15 cellular contexts compared by ENCODE assay signal in genomic region chr14:95039259-95039992, GRCh38.
"Had no signal": no experiment of that assay in that cellular context is flagged by ENCODE, and none has a peak within 500 bp of the region (broad histone marks: within the 10 kb centered on the region; RNA-seq: fewer than 3 reads in every experiment).

No MANE protein-coding gene starts in this region.

- H3K36me3 ChIP-seq: ascending aorta, breast epithelium, left lung, transverse colon had no signal

- ATAC-seq: activated T-helper 17 cell treated with anti-CD3 and anti-CD28 coated beads, Interleukin-2, amount 50 U/mL, for 72 hours; left lung; mucosa of descending colon; naive thymus-derived CD4-positive, alpha-beta T cell had no signal

- H3K4me2 ChIP-seq: hepatocyte had no signal

- H2AFZ ChIP-seq: hepatocyte, parathyroid adenoma had no signal

- H3K4me3 Mint-ChIP-seq: activated naive CD4-positive, alpha-beta T cell treated with anti-CD3 and anti-CD28 coated beads, Interleukin-2, amount 10 ng/mL, durations not matched to agents 7 days and 5 days; activated T-helper 17 cell treated with anti-CD3 and anti-CD28 coated beads, Interleukin-2, amount 50 U/mL, for 72 hours; naive thymus-derived CD4-positive, alpha-beta T cell had no signal

- H3K27me3 ChIP-seq: ascending aorta, hepatocyte, transverse colon had no signal

- H3K9me3 Mint-ChIP-seq: activated naive CD4-positive, alpha-beta T cell treated with anti-CD3 and anti-CD28 coated beads, Interleukin-2, amount 10 ng/mL, durations not matched to agents 7 days and 5 days; activated T-helper 17 cell treated with anti-CD3 and anti-CD28 coated beads, Interleukin-2, amount 50 U/mL, for 72 hours had no signal

- H3K4me3 ChIP-seq: ascending aorta, breast epithelium, hepatocyte, left lung, mucosa of descending colon, transverse colon had no signal

- H3K4me1 ChIP-seq: breast epithelium, left lung, parathyroid adenoma, transverse colon had no signal

- H3K9me3 ChIP-seq: ascending aorta, breast epithelium, left lung, mucosa of descending colon, transverse colon had no signal

- H3K27ac Mint-ChIP-seq: activated naive CD4-positive, alpha-beta T cell treated with anti-CD3 and anti-CD28 coated beads, Interleukin-2, amount 10 ng/mL, durations not matched to agents 7 days and 5 days; activated T-helper 17 cell treated with anti-CD3 and anti-CD28 coated beads, Interleukin-2, amount 50 U/mL, for 72 hours; naive thymus-derived CD4-positive, alpha-beta T cell had no signal

- H3K36me3 Mint-ChIP-seq: activated naive CD4-positive, alpha-beta T cell treated with anti-CD3 and anti-CD28 coated beads, Interleukin-2, amount 10 ng/mL, durations not matched to agents 7 days and 5 days; naive thymus-derived CD4-positive, alpha-beta T cell had no signal

- H3K9ac ChIP-seq: parathyroid adenoma had no signal

- H3K27ac ChIP-seq: ascending aorta, breast epithelium, hepatocyte, left lung, parathyroid adenoma had no signal

- DNase-seq: activated naive CD4-positive, alpha-beta T cell treated with anti-CD3 and anti-CD28 coated beads, Interleukin-2, amount 10 ng/mL, durations not matched to agents 7 days and 5 days; erythroblast; left lung; mucosa of descending colon; stimulated activated CD4-positive, alpha-beta T cell treated with anti-CD3 and anti-CD28 coated beads, Interleukin-15, amount 100 ng/mL, for 24 hours; stimulated activated CD4-positive, alpha-beta T cell treated with anti-CD3 and anti-CD28 coated beads, Interleukin-4, amount 100 ng/mL, for 1 hour; stimulated activated naive CD4-positive, alpha-beta T cell; T-helper 1 cell; transverse colon had no signal

- H3K79me2 ChIP-seq: hepatocyte, parathyroid adenoma had no signal

- H3K4me1 Mint-ChIP-seq: activated naive CD4-positive, alpha-beta T cell treated with anti-CD3 and anti-CD28 coated beads, Interleukin-2, amount 10 ng/mL, durations not matched to agents 7 days and 5 days; activated T-helper 17 cell treated with anti-CD3 and anti-CD28 coated beads, Interleukin-2, amount 50 U/mL, for 72 hours; naive thymus-derived CD4-positive, alpha-beta T cell had no signal
